ENCODE assay signal across 8 cellular contexts in the genomic region with DNA sequence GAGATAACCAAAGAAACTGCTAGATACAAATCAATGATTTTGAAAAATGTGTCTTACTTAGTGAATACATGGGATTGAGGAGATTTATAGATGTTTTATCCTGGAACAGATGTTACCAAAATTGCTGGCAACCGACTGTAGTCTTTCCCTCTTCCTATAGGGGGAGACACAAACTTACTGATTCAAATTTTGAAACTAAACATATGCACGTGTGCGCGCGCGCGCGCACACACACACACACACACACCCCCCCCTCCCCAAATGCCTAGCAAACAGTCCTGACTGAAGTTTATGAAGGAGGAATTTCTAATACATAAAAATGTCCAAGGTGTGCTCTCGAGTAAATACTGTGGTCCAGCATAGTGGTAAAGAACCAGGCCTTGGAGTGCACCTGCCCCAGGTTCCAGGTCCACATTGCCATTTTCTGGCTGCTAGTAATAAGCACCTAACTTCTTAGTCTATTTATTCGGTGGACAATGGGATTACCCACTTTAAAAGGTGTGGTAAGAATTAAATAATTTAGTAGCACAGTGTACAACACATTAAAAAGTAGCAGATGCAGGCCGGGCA. TPM values are rescaled to one million over a fixed set of nuclear protein-coding genes. Genes with fewer than 3 reads are reported as not detected.
A peak's percentile ranks its signal among the peaks of the same experiment; 100 is the strongest.
DNase-seq lines count a peak whose midpoint lies in the region; ATAC-seq and TF ChIP-seq lines count a peak whose summit lies in the region.

No MANE protein-coding gene starts in this region.

- DNase-seq in ELF-1 (ENCODE audit: low read depth, low spot score) = peak; percentile 26
- DNase-seq in Karpas-422 = peak; percentile 64
- peak; percentile 48 for DNase-seq in activated CD8-positive, alpha-beta T cell treated with anti-CD3 and anti-CD28 coated beads for 36 hours
- peak; percentile 26 for DNase-seq in germinal center (ENCODE audit: low spot score)
- DNase-seq in stimulated activated CD4-positive, alpha-beta T cell treated with anti-CD3 and anti-CD28 coated beads, Interleukin-2, amount 100 ng/mL, for 24 hours = peak; percentile 25 to 34
- no peak for DNase-seq in GM19240 (ENCODE audit: insufficient read length, low spot score)

- no peaks in the 10 kb centered on the region for H3K79me2 ChIP-seq in Karpas-422 (ENCODE audit: low read length)

- no peaks in the 10 kb centered on the region for H3K4me1 Mint-ChIP-seq in activated CD8-positive, alpha-beta T cell treated with anti-CD3 and anti-CD28 coated beads for 36 hours (ENCODE audit: low read depth)

- POLR2A ChIA-PET in activated CD8-positive, alpha-beta T cell treated with anti-CD3 and anti-CD28 coated beads for 36 hours (lab: Charles Lee) = no interaction called here

- no peaks in the 10 kb centered on the region for H3K9me2 ChIP-seq in Karpas-422 (replicated peaks; ENCODE audit: insufficient read depth, low read length)

- TF ChIP-seq CTCF in activated CD8-positive, alpha-beta T cell treated with anti-CD3 and anti-CD28 coated beads for 36 hours (IDR thresholded peaks at IDR 0.05) = peak; percentile 86

- H2AFZ ChIP-seq in Karpas-422 (ENCODE audit: low read length) = no peak overlapping the region

- no peaks in the 10 kb centered on the region for H4K20me1 ChIP-seq in Karpas-422 (ENCODE audit: insufficient read depth, low read depth, low read length)

- H3K9me3 Mint-ChIP-seq in activated CD8-positive, alpha-beta T cell treated with anti-CD3 and anti-CD28 coated beads for 36 hours = no peaks in the 10 kb centered on the region

- no peaks in the 10 kb centered on the region for H3K27me3 ChIP-seq in Karpas-422 (ENCODE audit: low read length)

- no peak overlapping the region for H3K9ac ChIP-seq in Karpas-422 (ENCODE audit: low read length)

- H3K4me2 ChIP-seq in Karpas-422 (ENCODE audit: low read depth, low read length, poor library complexity, severe bottlenecking) = no peak overlapping the region

- CTCF ChIA-PET in activated CD8-positive, alpha-beta T cell treated with anti-CD3 and anti-CD28 coated beads for 36 hours (lab: Charles Lee) = interaction anchor here (1.2 to 1.5 kb wide), 2 partner anchors 17 to 39 kb away, joined by 4 to 5 read pairs; no protein-coding TSS in a partner anchor

- no peak overlapping the region for H3K27ac Mint-ChIP-seq in activated CD8-positive, alpha-beta T cell treated with anti-CD3 and anti-CD28 coated beads for 36 hours

- H3K9me3 ChIP-seq in Karpas-422 (ENCODE audit: low read length) = no peaks in the 10 kb centered on the region

- peaks cover 37% of the 10 kb centered on the region for H3K36me3 ChIP-seq in Karpas-422 (ENCODE audit: insufficient read depth, low read length)

- intact Hi-C loops in activated CD8-positive, alpha-beta T cell treated with anti-CD3 and anti-CD28 coated beads for 36 hours (cut with micrococcal nuclease) = loop anchor here (2.0 kb wide), 1 partner anchor 149 kb away; no protein-coding TSS in a partner anchor

- peak; percentile 74 for ATAC-seq in activated CD8-positive, alpha-beta T cell treated with anti-CD3 and anti-CD28 coated beads for 36 hours
- no peak for ATAC-seq in HG02884 (IDR thresholded peaks at IDR 0.05; ENCODE audit: unreplicated experiment)
- no peak for ATAC-seq in GM18907 (IDR thresholded peaks at IDR 0.05; ENCODE audit: unreplicated experiment)

- peaks cover 45% of the 10 kb centered on the region for H3K36me3 Mint-ChIP-seq in activated CD8-positive, alpha-beta T cell treated with anti-CD3 and anti-CD28 coated beads for 36 hours (ENCODE audit: low read depth)

- no peak overlapping the region for H3K4me3 ChIP-seq in Karpas-422 (ENCODE audit: low read length)

- no peaks in the 10 kb centered on the region for H3K27me3 Mint-ChIP-seq in activated CD8-positive, alpha-beta T cell treated with anti-CD3 and anti-CD28 coated beads for 36 hours

- no peaks in the 10 kb centered on the region for H3K4me1 ChIP-seq in Karpas-422 (ENCODE audit: low read length)

- H3K27ac ChIP-seq in Karpas-422 (ENCODE audit: low read length) = no peak overlapping the region

- no peak overlapping the region for H3K4me3 Mint-ChIP-seq in activated CD8-positive, alpha-beta T cell treated with anti-CD3 and anti-CD28 coated beads for 36 hours

RNA-seq across cellular contexts. Expression of a gene that starts 18.5 kb away (rescaled TPM):
- 1.6 and 3.6 TPM in 2 replicates for total RNA-seq in Karpas-422 (2014; rRNA removed; shearing (Covaris generic); ENCODE audit: low replicate concordance)
- 1 to 10 TPM; 3.4 to 3.7 TPM for total RNA-seq in activated CD8-positive, alpha-beta T cell treated with anti-CD3 and anti-CD28 coated beads for 36 hours

RNA-seq across cellular contexts. Expression of a gene that starts 44.3 kb away (rescaled TPM):
- 30.0 and 31.7 TPM in 2 replicates for total RNA-seq in Karpas-422 (2014; rRNA removed; shearing (Covaris generic); ENCODE audit: low replicate concordance)
- 10 to 100 TPM; 62.4 to 67.8 TPM for total RNA-seq in activated CD8-positive, alpha-beta T cell treated with anti-CD3 and anti-CD28 coated beads for 36 hours
